14 cellular contexts compared by ENCODE assay signal in the genomic region with DNA sequence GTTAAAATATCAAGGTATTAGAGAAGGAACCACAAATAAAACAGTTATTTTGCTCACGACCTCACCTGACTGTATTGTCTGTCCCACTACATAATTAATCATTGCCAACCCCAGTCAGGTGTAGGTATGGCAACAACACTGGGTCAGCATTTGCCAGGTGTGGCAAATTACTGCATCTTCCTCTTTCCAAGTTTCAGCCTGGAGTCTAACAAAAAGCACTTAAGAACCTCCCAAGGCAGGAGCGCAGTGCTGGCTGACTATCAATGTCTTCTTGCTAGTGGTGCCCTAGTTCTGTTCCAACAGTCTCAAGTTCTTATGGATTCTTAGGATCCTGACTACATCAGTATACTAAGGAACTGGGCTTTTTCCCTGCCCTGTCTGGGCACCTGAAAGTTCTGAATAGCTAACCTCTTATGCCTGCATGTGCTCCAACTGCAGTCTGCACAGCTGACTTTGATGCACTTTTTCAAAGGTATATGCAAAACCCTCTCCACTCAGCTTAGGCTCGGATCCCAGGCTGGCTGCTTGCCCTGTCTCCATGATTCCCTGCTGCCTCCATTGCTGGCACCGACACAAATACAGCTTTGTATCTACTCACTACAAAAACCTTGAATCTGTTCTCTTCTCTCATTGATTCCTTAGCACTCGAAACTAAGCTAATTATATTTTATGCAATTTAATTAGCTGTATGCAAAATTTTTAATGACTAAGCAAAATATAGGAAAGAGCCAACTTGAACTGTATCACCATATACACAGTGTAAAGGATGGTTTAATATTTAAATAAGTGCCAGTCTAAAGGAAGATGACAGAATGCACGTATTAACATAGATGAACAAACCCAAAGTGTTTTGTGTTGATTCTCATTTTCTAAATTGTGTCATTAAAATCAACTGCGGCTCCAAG.
DNase-seq lines count a peak whose midpoint lies in the region; ATAC-seq and TF ChIP-seq lines count a peak whose summit lies in the region.
"Had no signal": no experiment of that assay in that cellular context is flagged by ENCODE, and none has a peak within 500 bp of the region (broad histone marks: within the 10 kb centered on the region; RNA-seq: fewer than 3 reads in every experiment).

No MANE protein-coding gene starts in this region.

- DNase-seq in DMS79 treated with DMSO at 0.1 percent for 48 hours (lab: John Stamatoyannopoulos, UW) = peak; percentile 96
- DNase-seq in NCI-H2196 treated with DMSO at 0.1 percent for 48 hours (lab: John Stamatoyannopoulos, UW; ENCODE audit: unreplicated experiment) = peak; percentile 49
- DNase-seq in fibroblast of mammary gland (ENCODE audit: low read depth) = peak; percentile 43
- peak in 52 of 56 donors; percentile 13 to 86 (median 56) for DNase-seq in nucleus accumbens (lab: John Stamatoyannopoulos, UW)
- DNase-seq in erythroblast (lab: John Stamatoyannopoulos, UW) = no peak
- DNase-seq: activated naive CD8-positive, alpha-beta T cell treated with anti-CD3 and anti-CD28 coated beads, Interleukin-2, amount 10 ng/mL, durations not matched to agents 7 days and 5 days; effector CD8-positive, alpha-beta T cell; MM.1S; OCI-M1; T1000 had no signal

- ATAC-seq in HG02678 (IDR thresholded peaks at IDR 0.05; ENCODE audit: unreplicated experiment) (no peak), GM21723 (IDR thresholded peaks at IDR 0.05; ENCODE audit: unreplicated experiment) (no peak), GM19328 (IDR thresholded peaks at IDR 0.05; ENCODE audit: unreplicated experiment) (no peak)

- no peak overlapping the region for H3K4me3 ChIP-seq in fibroblast of mammary gland (ENCODE audit: control insufficient read depth, low read depth, low read length)
- H3K4me3 ChIP-seq: uterus had no signal

- TF ChIP-seq POLR2A in erythroblast (IDR thresholded peaks at IDR 0.05; ENCODE audit: low read length) = no peak

- TF ChIP-seq CTCF in fibroblast of mammary gland (conservative IDR thresholded peaks at IDR 0.05; ENCODE audit: control insufficient read depth, insufficient read depth, low read depth, low read length) = no peak

Comparison
In these comparisons a context has a peak if more than half of its experiments do, and no peak if none do; other contexts are left out.
1. DNase-seq: peak in DMS79 treated with DMSO at 0.1 percent for 48 hours (single experiment), NCI-H2196 treated with DMSO at 0.1 percent for 48 hours (single experiment), fibroblast of mammary gland (single experiment) and nucleus accumbens (52 of 56); none in erythroblast (0 of 2).